1 cellular context compared by ENCODE assay signal in the genomic region with DNA sequence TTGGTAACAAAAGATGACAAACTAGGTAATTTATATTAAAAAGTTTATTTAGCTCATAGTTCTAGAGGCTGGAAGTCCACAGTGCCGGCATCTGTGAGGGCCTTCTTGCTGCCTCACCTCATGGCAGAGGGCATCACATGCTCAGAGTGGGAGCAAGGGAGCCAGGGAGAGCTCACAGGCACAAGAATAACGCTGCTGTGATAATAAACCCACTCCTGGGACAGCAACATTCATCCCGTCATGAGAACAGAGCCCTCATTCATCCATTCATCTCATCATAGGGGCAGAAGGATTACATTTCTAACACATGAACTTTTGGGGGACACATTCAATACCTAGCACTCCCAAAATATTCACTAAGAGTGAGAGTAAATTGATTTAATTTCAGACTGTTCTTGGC.
TF ChIP-seq lines count a peak whose summit lies in the region.

No MANE protein-coding gene starts in this region.

TF ChIP-seq in A549, 52 proteins besides CTCF, POLR2A, EP300 and RAD21 (continued from another document):
- TF ChIP-seq RCOR1 (IDR thresholded peaks at IDR 0.05; ENCODE audit: low read depth, low read length): no peak
- TF ChIP-seq CBX8 (IDR thresholded peaks at IDR 0.05): no peak
- TF ChIP-seq NPAS2 (CRISPR knock-in tag; IDR thresholded peaks at IDR 0.05; ENCODE audit: borderline replicate concordance): no peak
- no peak for TF ChIP-seq ATOH8 (CRISPR knock-in tag; IDR thresholded peaks at IDR 0.05; ENCODE audit: low read depth)
- TF ChIP-seq SMC3 (IDR thresholded peaks at IDR 0.05): no peak
- TF ChIP-seq ZNF302 (CRISPR knock-in tag; IDR thresholded peaks at IDR 0.05): no peak
- TF ChIP-seq FOSB (CRISPR knock-in tag; IDR thresholded peaks at IDR 0.05): no peak
- no peak for TF ChIP-seq RFX5 (IDR thresholded peaks at IDR 0.05)
- TF ChIP-seq HOXB13 (CRISPR knock-in tag; IDR thresholded peaks at IDR 0.05; ENCODE audit: low read depth): no peak
- no peak for TF ChIP-seq FOXS1 (CRISPR knock-in tag; IDR thresholded peaks at IDR 0.05)
- no peak for TF ChIP-seq ZC3H11A (IDR thresholded peaks at IDR 0.05)
